Comparison of ENCODE assay signal across 21 cellular contexts in the genomic region with DNA sequence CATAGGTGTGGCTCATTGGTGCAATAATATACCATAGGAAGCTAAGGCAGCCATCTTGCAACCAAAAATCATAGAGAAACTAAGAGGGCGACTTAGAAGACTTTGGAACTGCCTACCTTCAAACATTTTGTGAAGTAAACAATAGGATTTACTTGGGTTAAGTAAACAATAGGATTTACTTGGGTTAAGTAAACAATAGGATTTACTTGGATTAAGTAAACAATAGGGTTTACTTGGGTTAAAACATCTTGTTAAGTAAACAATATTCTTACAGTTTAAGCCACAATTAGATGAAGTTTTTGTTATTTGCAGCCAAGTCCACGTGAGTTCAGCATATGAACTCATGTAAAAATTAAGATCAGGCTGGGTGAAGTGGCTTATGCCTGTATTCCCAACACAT.
"Had no signal": no experiment of that assay in that cellular context is flagged by ENCODE, and none has a peak within 500 bp of the region (broad histone marks: within the 10 kb centered on the region; RNA-seq: fewer than 3 reads in every experiment).

No MANE protein-coding gene starts in this region.

- H3K4me3 Mint-ChIP-seq: dendritic cell treated with granulocyte-macrophage colony-stimulating factor and Interleukin-4, amounts not matched to agents 40 ng/mL and 50 ng/mL, for 4 days; effector memory CD8-positive, alpha-beta T cell; mesothelial cell of epicardium had no signal

- H3K27me3 Mint-ChIP-seq: dendritic cell treated with granulocyte-macrophage colony-stimulating factor and Interleukin-4, amounts not matched to agents 40 ng/mL and 50 ng/mL, for 4 days; effector memory CD8-positive, alpha-beta T cell had no signal

- H3K4me3 ChIP-seq: colonic mucosa, esophagus muscularis mucosa, gastroesophageal sphincter, heart right ventricle, left lung, lower lobe of right lung, mucosa of descending colon had no signal

- H3K36me3 Mint-ChIP-seq: mesothelial cell of epicardium had no signal

- H3K27me3 ChIP-seq: colonic mucosa, esophagus muscularis mucosa, foreskin keratinocyte, gastroesophageal sphincter, left lung had no signal

- H3K27ac Mint-ChIP-seq: dendritic cell treated with granulocyte-macrophage colony-stimulating factor and Interleukin-4, amounts not matched to agents 40 ng/mL and 50 ng/mL, for 4 days; effector memory CD8-positive, alpha-beta T cell; mesothelial cell of epicardium had no signal

- H3K4me1 ChIP-seq: colonic mucosa, esophagus muscularis mucosa, foreskin keratinocyte, gastroesophageal sphincter, heart right ventricle, left lung, lower lobe of right lung had no signal

- H3K9me3 ChIP-seq: colonic mucosa, lower lobe of right lung had no signal

- H3K36me3 ChIP-seq: colonic mucosa, esophagus muscularis mucosa, gastroesophageal sphincter, heart right ventricle, left lung, lower lobe of right lung had no signal

- ATAC-seq: effector memory CD8-positive, alpha-beta T cell; foreskin keratinocyte; gastroesophageal sphincter; heart right ventricle; left cardiac atrium; left lung; left ventricle myocardium superior; lower lobe of right lung; mucosa of descending colon had no signal

- H3K4me1 Mint-ChIP-seq: mesothelial cell of epicardium had no signal

- FAIRE-seq: endothelial cell of umbilical vein, frontal cortex, islet of Langerhans, keratinocyte had no signal

- DNase-seq: colonic mucosa; cortex of kidney; effector CD8-positive, alpha-beta T cell; effector memory CD8-positive, alpha-beta T cell; foreskin keratinocyte; heart right ventricle; hippocampal formation; left cardiac atrium; left lung; left ventricle myocardium superior; lower lobe of right lung; mesenchymal stem cell; mucosa of descending colon had no signal

- H3K27ac ChIP-seq: colonic mucosa, esophagus muscularis mucosa, foreskin keratinocyte, gastroesophageal sphincter, heart right ventricle, left lung, lower lobe of right lung had no signal
